In the genomic region with DNA sequence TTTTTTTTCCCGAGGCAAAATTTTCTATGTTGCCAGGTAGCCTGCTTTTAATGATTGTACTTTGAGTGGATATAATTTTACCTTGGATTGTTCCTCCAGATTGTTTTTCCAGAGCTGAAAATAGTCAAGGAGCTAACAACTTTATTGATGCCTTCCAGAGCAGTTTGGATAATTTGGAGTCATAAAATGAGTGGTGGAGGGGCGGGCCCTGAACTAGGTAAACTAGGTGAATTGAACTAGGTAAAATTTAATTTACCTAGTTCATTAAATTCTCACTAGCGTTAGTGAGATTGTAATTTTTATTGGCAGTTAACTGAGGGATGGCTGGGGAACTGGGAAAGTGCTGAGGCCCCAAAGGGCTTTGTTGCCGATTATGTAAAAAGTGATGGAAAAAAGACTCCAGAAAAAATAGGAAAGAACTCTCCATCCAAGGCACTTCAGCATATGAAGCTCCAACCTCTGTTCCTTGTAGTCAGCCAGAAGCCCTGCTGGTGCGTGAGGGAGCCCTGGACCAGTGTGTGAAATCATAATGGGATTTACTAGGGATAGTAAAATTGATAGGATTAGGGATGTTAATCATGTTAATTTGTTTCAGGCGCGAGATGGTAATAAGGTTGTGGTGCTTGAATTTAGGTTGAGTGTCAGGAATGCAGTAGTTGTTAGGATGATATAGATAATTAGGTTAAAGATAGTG, we compare ENCODE assay signal across 10 cellular contexts. TPM values are rescaled to one million over a fixed set of nuclear protein-coding genes. Genes with fewer than 3 reads are reported as not detected.
DNase-seq lines count a peak whose midpoint lies in the region; ATAC-seq, FAIRE-seq and TF ChIP-seq lines count a peak whose summit lies in the region.
"Had no signal": no experiment of that assay in that cellular context is flagged by ENCODE, and none has a peak within 500 bp of the region (broad histone marks: within the 10 kb centered on the region; RNA-seq: fewer than 3 reads in every experiment).

No MANE protein-coding gene starts in this region.

- peaks cover 36% of the 10 kb centered on the region for H3K4me1 Mint-ChIP-seq in activated naive CD8-positive, alpha-beta T cell treated with anti-CD3 and anti-CD28 coated beads, Interleukin-2, amount 10 ng/mL, durations not matched to agents 7 days and 5 days

- H3K27ac Mint-ChIP-seq in activated naive CD8-positive, alpha-beta T cell treated with anti-CD3 and anti-CD28 coated beads, Interleukin-2, amount 10 ng/mL, durations not matched to agents 7 days and 5 days, result peak overlapping the region; percentile 32

- H3K27ac ChIP-seq in A549 (no peak overlapping the region), right lobe of liver (peak overlapping the region in 2 of 3 donors; percentile 93 to 98)

- no peaks in the 10 kb centered on the region for H3K27me3 Mint-ChIP-seq in activated naive CD8-positive, alpha-beta T cell treated with anti-CD3 and anti-CD28 coated beads, Interleukin-2, amount 10 ng/mL, durations not matched to agents 7 days and 5 days

- TF ChIP-seq RAD21 in A549 (conservative IDR thresholded peaks at IDR 0.05 in 1 of 2, IDR thresholded peaks at IDR 0.05 in 1 of 2), result no peak

- FAIRE-seq in A549 (lab: Jason Lieb, UNC) (no peak), H54 (lab: Jason Lieb, UNC) (peak; percentile 74)

- no peak for ATAC-seq in A549
- ATAC-seq in activated naive CD8-positive, alpha-beta T cell treated with anti-CD3 and anti-CD28 coated beads, Interleukin-2, amount 10 ng/mL, durations not matched to agents 7 days and 5 days (ENCODE audit: low read depth), result no peak
- no peak for ATAC-seq in right lobe of liver
- ATAC-seq in HG03521 (IDR thresholded peaks at IDR 0.05; ENCODE audit: unreplicated experiment), result no peak
- no peak for ATAC-seq in GM18517 (IDR thresholded peaks at IDR 0.05; ENCODE audit: unreplicated experiment)
- ATAC-seq in HG02852 (IDR thresholded peaks at IDR 0.05; ENCODE audit: unreplicated experiment), result no peak

- TF ChIP-seq POLR2A in A549 (IDR thresholded peaks at IDR 0.05; ENCODE audit: low read length) (no peak), H54 (IDR thresholded peaks at IDR 0.05; ENCODE audit: low read depth, low read length) (no peak), right lobe of liver (IDR thresholded peaks at IDR 0.05) (no peak)

- no peaks in the 10 kb centered on the region for H3K36me3 Mint-ChIP-seq in activated naive CD8-positive, alpha-beta T cell treated with anti-CD3 and anti-CD28 coated beads, Interleukin-2, amount 10 ng/mL, durations not matched to agents 7 days and 5 days

- TF ChIP-seq EP300 in A549 (IDR thresholded peaks at IDR 0.05), result no peak

- no peak for DNase-seq in A549 (ENCODE audit: low read depth in 1 of 2, low spot score in 1 of 2)
- DNase-seq in H54 (ENCODE audit: insufficient read length, low spot score), result no peak
- DNase-seq in activated naive CD8-positive, alpha-beta T cell treated with anti-CD3 and anti-CD28 coated beads, Interleukin-2, amount 10 ng/mL, durations not matched to agents 7 days and 5 days, result no peak
- no peak for DNase-seq in right lobe of liver
- no peak for DNase-seq in amygdala (lab: John Stamatoyannopoulos, UW)
- DNase-seq: activated CD4-positive, CD25-positive, alpha-beta regulatory T cell treated with anti-CD3 and anti-CD28 coated beads, Interleukin-2, amount 50 U/mL, for 72 hours; NCI-H1092 treated with DMSO at 0.1 percent for 48 hours had no signal

- no peaks in the 10 kb centered on the region for H3K27me3 ChIP-seq in right lobe of liver

- H3K36me3 ChIP-seq in right lobe of liver, result no peaks in the 10 kb centered on the region

- no peaks in the 10 kb centered on the region for H3K9me3 ChIP-seq in A549
- no peaks in the 10 kb centered on the region for H3K9me3 ChIP-seq in right lobe of liver

- H3K4me3 Mint-ChIP-seq in activated naive CD8-positive, alpha-beta T cell treated with anti-CD3 and anti-CD28 coated beads, Interleukin-2, amount 10 ng/mL, durations not matched to agents 7 days and 5 days, result peak overlapping the region; percentile 96

- no peak for TF ChIP-seq CTCF in A549 (IDR thresholded peaks at IDR 0.05)
- TF ChIP-seq CTCF in right lobe of liver (IDR thresholded peaks at IDR 0.05), result no peak

- H3K9me3 Mint-ChIP-seq in activated naive CD8-positive, alpha-beta T cell treated with anti-CD3 and anti-CD28 coated beads, Interleukin-2, amount 10 ng/mL, durations not matched to agents 7 days and 5 days, result no peaks in the 10 kb centered on the region

- peak overlapping the region; percentile 90 for H3K4me2 ChIP-seq in A549

- 82% methylated on average over 7 of the region's 7 CpGs for WGBS in A549 (ENCODE audit: missing lambda C conversion rate)
- WGBS in right lobe of liver (ENCODE audit: insufficient coverage, low coverage, low lambda C conversion rate, missing lambda C conversion rate), result 30% methylated on average over 7 of the region's 7 CpGs

- intact Hi-C loops in right lobe of liver (cut with DNase I), result no loop called here

- H3K4me1 ChIP-seq in A549, result peaks cover 35% of the 10 kb centered on the region; the same call in 2 of the 3 replicates
- peaks cover 0 to 44% (median 3%) of the 10 kb centered on the region in 4 donors for H3K4me1 ChIP-seq in right lobe of liver

- CTCF ChIA-PET in A549 (lab: Yijun Ruan, JAX), result interaction anchor here (1.8 to 1.9 kb wide), 2 partner anchors 35 kb away, joined by 5 to 6 read pairs; no protein-coding TSS in a partner anchor

- H3K4me3 ChIP-seq in A549 (peak overlapping the region; percentile 85), right lobe of liver (peak overlapping the region; percentile 95 to 100 (median 99))

- POLR2A ChIA-PET in A549 (lab: Yijun Ruan, JAX), result interaction anchor here (3.4 kb wide), 1 partner anchor 33 kb away, joined by 37 read pairs; the partner anchor contains the start of gene PTGR1
- POLR2A ChIA-PET in activated naive CD8-positive, alpha-beta T cell treated with anti-CD3 and anti-CD28 coated beads, Interleukin-2, amount 10 ng/mL, durations not matched to agents 7 days and 5 days (lab: Charles Lee), result interaction anchor here (0.7 kb wide), 2 partner anchors 441 to 1777 kb away, joined by 3 read pairs; no protein-coding TSS in a partner anchor

TF ChIP-seq in A549, 52 proteins besides CTCF, POLR2A, EP300 and RAD21 (continues in another document):
- no peak for TF ChIP-seq HOXB5 (CRISPR knock-in tag; IDR thresholded peaks at IDR 0.05)
- TF ChIP-seq KDM1A (IDR thresholded peaks at IDR 0.05; ENCODE audit: low read depth), result no peak
- TF ChIP-seq EHMT2 (IDR thresholded peaks at IDR 0.05; ENCODE audit: low read depth), result no peak
- TF ChIP-seq JUNB (IDR thresholded peaks at IDR 0.05), result no peak
- TF ChIP-seq, protein P1, sequence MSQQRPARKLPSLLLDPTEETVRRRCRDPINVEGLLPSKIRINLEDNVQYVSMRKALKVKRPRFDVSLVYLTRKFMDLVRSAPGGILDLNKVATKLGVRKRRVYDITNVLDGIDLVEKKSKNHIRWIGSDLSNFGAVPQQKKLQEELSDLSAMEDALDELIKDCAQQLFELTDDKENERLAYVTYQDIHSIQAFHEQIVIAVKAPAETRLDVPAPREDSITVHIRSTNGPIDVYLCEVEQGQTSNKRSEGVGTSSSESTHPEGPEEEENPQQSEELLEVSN (IDR thresholded peaks at IDR 0.05; ENCODE audit: borderline replicate concordance, low read depth), result no peak
- TF ChIP-seq HDAC2 (IDR thresholded peaks at IDR 0.05), result no peak
- TF ChIP-seq, protein P2, sequence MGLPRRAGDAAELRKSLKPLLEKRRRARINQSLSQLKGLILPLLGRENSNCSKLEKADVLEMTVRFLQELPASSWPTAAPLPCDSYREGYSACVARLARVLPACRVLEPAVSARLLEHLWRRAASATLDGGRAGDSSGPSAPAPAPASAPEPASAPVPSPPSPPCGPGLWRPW (IDR thresholded peaks at IDR 0.05), result no peak
- no peak for TF ChIP-seq RFX5 (IDR thresholded peaks at IDR 0.05)
- TF ChIP-seq ZFP36 (IDR thresholded peaks at IDR 0.05; ENCODE audit: borderline replicate concordance, partially characterized antibody), result no peak
- no peak for TF ChIP-seq ZNF302 (CRISPR knock-in tag; IDR thresholded peaks at IDR 0.05)
- TF ChIP-seq RARB (CRISPR knock-in tag; IDR thresholded peaks at IDR 0.05), result no peak
- TF ChIP-seq TP53 (CRISPR knock-in tag; IDR thresholded peaks at IDR 0.05), result no peak
- TF ChIP-seq, protein P3, sequence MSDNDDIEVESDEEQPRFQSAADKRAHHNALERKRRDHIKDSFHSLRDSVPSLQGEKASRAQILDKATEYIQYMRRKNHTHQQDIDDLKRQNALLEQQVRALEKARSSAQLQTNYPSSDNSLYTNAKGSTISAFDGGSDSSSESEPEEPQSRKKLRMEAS (IDR thresholded peaks at IDR 0.05), result no peak
- no peak for TF ChIP-seq NFE2L2 (conservative IDR thresholded peaks at IDR 0.05; ENCODE audit: low read length)

RNA-seq across cellular contexts. Expression of gene DNAJC25, which starts 1.7 kb away (rescaled TPM):
- polyA plus RNA-seq in A549 (2011; rRNA removed) (8.4 and 12.1 TPM in 2 replicates), A549 (2017; fragmentation: RNase III; extraction: RNeasy Plus Mini Kit Qiagen cat#74134 plus additional on column Dnase treatment) (8.4 to 8.6 TPM (median 8.5 TPM) in 3 replicates)
- polyA plus RNA-seq in A549 (2012; cell fraction: cytosol; rRNA removed), result 4.3 and 4.4 TPM in 2 replicates
- 3.0 and 3.9 TPM in 2 replicates for polyA plus RNA-seq in A549 (2012; cell fraction: nucleus; rRNA removed)
- 1.4 and 1.6 TPM in 2 replicates for polyA minus RNA-seq in A549 (2011; rRNA and poly(A)+ RNA removed)
- total RNA-seq in activated naive CD8-positive, alpha-beta T cell treated with anti-CD3 and anti-CD28 coated beads, Interleukin-2, amount 10 ng/mL, durations not matched to agents 7 days and 5 days, result 1 to 10 TPM; 3.6 to 4.3 TPM
- 10 to 100 TPM; 12.2 to 32.8 (median 18.2) TPM for total RNA-seq in right lobe of liver

RNA-seq across cellular contexts. Expression of gene GNG10, which starts 28.6 kb away (rescaled TPM):
- 80.1 and 102 TPM in 2 replicates for polyA plus RNA-seq in A549 (2011; rRNA removed)
- polyA plus RNA-seq in A549 (2012; cell fraction: cytosol; rRNA removed), result 43.4 and 46.5 TPM in 2 replicates
- polyA plus RNA-seq in A549 (2012; cell fraction: nucleus; rRNA removed), result 13.7 and 22.8 TPM in 2 replicates
- polyA plus RNA-seq in A549 (2017; fragmentation: RNase III; extraction: RNeasy Plus Mini Kit Qiagen cat#74134 plus additional on column Dnase treatment), result 57.9 to 70.8 TPM (median 64.5 TPM) in 3 replicates
- 9.4 and 11.0 TPM in 2 replicates for polyA minus RNA-seq in A549 (2011; rRNA and poly(A)+ RNA removed)
- total RNA-seq in activated naive CD8-positive, alpha-beta T cell treated with anti-CD3 and anti-CD28 coated beads, Interleukin-2, amount 10 ng/mL, durations not matched to agents 7 days and 5 days, result 10 to 100 TPM; 17.8 to 18.5 TPM
- total RNA-seq in right lobe of liver, result 10 to 100 TPM in 3 of 6 experiments, 1 to 10 TPM in 3; 8.1 to 23.8 (median 14.0) TPM

RNA-seq across cellular contexts. Expression of gene PTGR1, which starts 33.4 kb away (rescaled TPM):
- polyA plus RNA-seq in A549 (2011; rRNA removed), result 563 and 672 TPM in 2 replicates
- 218 and 220 TPM in 2 replicates for polyA plus RNA-seq in A549 (2012; cell fraction: cytosol; rRNA removed)
- polyA plus RNA-seq in A549 (2012; cell fraction: nucleus; rRNA removed), result 70.5 and 156 TPM in 2 replicates
- 494 to 552 TPM (median 495 TPM) in 3 replicates for polyA plus RNA-seq in A549 (2017; fragmentation: RNase III; extraction: RNeasy Plus Mini Kit Qiagen cat#74134 plus additional on column Dnase treatment)
- 221 and 291 TPM in 2 replicates for polyA minus RNA-seq in A549 (2011; rRNA and poly(A)+ RNA removed)
- 1 to 10 TPM in 1 of 2 experiments, under 1 TPM in 1; 0.94 to 1.2 TPM for total RNA-seq in activated naive CD8-positive, alpha-beta T cell treated with anti-CD3 and anti-CD28 coated beads, Interleukin-2, amount 10 ng/mL, durations not matched to agents 7 days and 5 days
- 1,000 to 10,000 TPM in 1 of 6 experiments, 100 to 1,000 TPM in 5; 477 to 1,242 (median 773) TPM for total RNA-seq in right lobe of liver

Comparison
In these comparisons a context has a peak if more than half of its experiments do, and no peak if none do; other contexts are left out.
1. H3K27ac ChIP-seq: peak in right lobe of liver (2 of 3); none in A549 (0 of 2).
2. RNA of gene PTGR1, which starts 33.4 kb away (total RNA-seq): 477 to 1,242 TPM in right lobe of liver; 0.94 to 1.2 TPM in activated naive CD8-positive, alpha-beta T cell treated with anti-CD3 and anti-CD28 coated beads, Interleukin-2, amount 10 ng/mL, durations not matched to agents 7 days and 5 days; every median in the first group is over 100 times any median in the second.